ENCODE assay signal across 8 cellular contexts in genomic region chr14:31457665-31458659, GRCh38. TPM values are rescaled to one million over a fixed set of nuclear protein-coding genes. Genes with fewer than 3 reads are reported as not detected.
DNase-seq lines count a peak whose midpoint lies in the region; ATAC-seq, FAIRE-seq and TF ChIP-seq lines count a peak whose summit lies in the region.

No MANE protein-coding gene starts in this region.

- H3K4me3 ChIP-seq in SU-DHL-6 (ENCODE audit: insufficient read depth, low read length, poor library complexity, severe bottlenecking) (peak overlapping the region; percentile 92), gastroesophageal sphincter (peak overlapping the region; percentile 51 to 72), small intestine (ENCODE audit: low read depth in 1 of 2, low read length in 2 of 2) (peak overlapping the region in 1 of 2 donors; percentile 32)

- no peak for TF ChIP-seq POLR2A in gastroesophageal sphincter (IDR thresholded peaks at IDR 0.05)

- H3K36me3 ChIP-seq in SU-DHL-6 (ENCODE audit: low read length) (peaks cover 3% of the 10 kb centered on the region; the same call in 1 of the 2 replicates), gastroesophageal sphincter (no peaks in the 10 kb centered on the region), small intestine (ENCODE audit: control insufficient read depth in 2 of 2, insufficient read depth in 2 of 2, low read length in 2 of 2) (no peaks in the 10 kb centered on the region)

- peak overlapping the region; percentile 97 for H3K9ac ChIP-seq in SU-DHL-6 (ENCODE audit: low read length)

- peak overlapping the region; percentile 97 for H3K27ac Mint-ChIP-seq in activated T-cell treated with anti-CD3 and anti-CD28 coated beads, Interleukin-2, amount 50 U/mL, for 24 hours

- no peaks in the 10 kb centered on the region for H3K9me3 ChIP-seq in SU-DHL-6 (ENCODE audit: insufficient read depth, low read length)
- no peaks in the 10 kb centered on the region for H3K9me3 ChIP-seq in gastroesophageal sphincter
- no peaks in the 10 kb centered on the region for H3K9me3 ChIP-seq in small intestine (ENCODE audit: control insufficient read depth, low read depth)

- peaks cover 9% of the 10 kb centered on the region; the same call in 1 of the 2 replicates for H3F3A ChIP-seq in SU-DHL-6 (ENCODE audit: insufficient read depth)

- TF ChIP-seq EP300 in gastroesophageal sphincter (IDR thresholded peaks at IDR 0.05): no peak

- TF ChIP-seq CTCF in SU-DHL-6 (IDR thresholded peaks at IDR 0.05; ENCODE audit: insufficient read depth, low read length, poor library complexity, severe bottlenecking) (no peak), gastroesophageal sphincter (IDR thresholded peaks at IDR 0.05) (no peak)

- WGBS in gastroesophageal sphincter (ENCODE audit: low coverage in 1 of 2), 2 donors: 53 to 60% methylated on average over 11 of the region's 11 CpGs
- WGBS in small intestine, 3 donors: 15 to 43% (median 29%) methylated on average over 11 of the region's 11 CpGs

- peaks cover 34% of the 10 kb centered on the region for H3K79me2 ChIP-seq in SU-DHL-6 (ENCODE audit: insufficient read depth, low read length)

- H3K27me3 Mint-ChIP-seq in activated T-cell treated with anti-CD3 and anti-CD28 coated beads, Interleukin-2, amount 50 U/mL, for 24 hours: no peaks in the 10 kb centered on the region

- H3K9me3 Mint-ChIP-seq in activated T-cell treated with anti-CD3 and anti-CD28 coated beads, Interleukin-2, amount 50 U/mL, for 24 hours: no peaks in the 10 kb centered on the region

- ATAC-seq in gastroesophageal sphincter: no peak
- no peak for ATAC-seq in HG02678 (IDR thresholded peaks at IDR 0.05; ENCODE audit: unreplicated experiment)

- H3K4me1 Mint-ChIP-seq in activated T-cell treated with anti-CD3 and anti-CD28 coated beads, Interleukin-2, amount 50 U/mL, for 24 hours (ENCODE audit: low read depth): peaks cover 36% of the 10 kb centered on the region

- peak overlapping the region; percentile 97 for H2AFZ ChIP-seq in SU-DHL-6 (ENCODE audit: low read depth, low read length, severe bottlenecking)

- DNase-seq in activated T-cell treated with anti-CD3 and anti-CD28 coated beads, Interleukin-2, amount 50 U/mL, for 24 hours: no peak
- DNase-seq in activated T-cell treated with anti-CD3 and anti-CD28 coated beads for 4 hours: no peak
- DNase-seq in small intestine: peak; percentile 8
- no peak for DNase-seq in AG08395 (ENCODE audit: low spot score)
- no peak for DNase-seq in iPS-NIHi11 (ENCODE audit: low spot score)

- FAIRE-seq in small intestine (lab: Jason Lieb, UNC): no peak

- no peaks in the 10 kb centered on the region for H4K20me1 ChIP-seq in SU-DHL-6 (ENCODE audit: low read depth, low read length)

- peaks cover 16% of the 10 kb centered on the region for H3K36me3 Mint-ChIP-seq in activated T-cell treated with anti-CD3 and anti-CD28 coated beads, Interleukin-2, amount 50 U/mL, for 24 hours (ENCODE audit: low read depth)

- H3K4me2 ChIP-seq in SU-DHL-6 (ENCODE audit: low read depth, low read length, poor library complexity, severe bottlenecking): peak overlapping the region; percentile 97

- peak overlapping the region; percentile 99 for H3K4me3 Mint-ChIP-seq in activated T-cell treated with anti-CD3 and anti-CD28 coated beads, Interleukin-2, amount 50 U/mL, for 24 hours

- peaks cover 0 to 37% (median 2%) of the 10 kb centered on the region in 3 donors for H3K4me1 ChIP-seq in gastroesophageal sphincter
- H3K4me1 ChIP-seq in small intestine (ENCODE audit: control insufficient read depth in 2 of 2, insufficient read depth in 1 of 2, low read depth in 1 of 2, low read length in 1 of 2): no peaks in the 10 kb centered on the region

- H3K27me3 ChIP-seq in SU-DHL-6 (ENCODE audit: low read length): no peaks in the 10 kb centered on the region
- H3K27me3 ChIP-seq in gastroesophageal sphincter: no peaks in the 10 kb centered on the region
- no peaks in the 10 kb centered on the region for H3K27me3 ChIP-seq in small intestine (ENCODE audit: control insufficient read depth in 2 of 2, insufficient read depth in 2 of 2, low read length in 2 of 2)

- H3K9me2 ChIP-seq in SU-DHL-6 (replicated peaks; ENCODE audit: insufficient read depth, low read length): no peaks in the 10 kb centered on the region

- H3K27ac ChIP-seq in SU-DHL-6 (ENCODE audit: low read depth, low read length): no peak overlapping the region
- peak overlapping the region; percentile 44 to 94 (median 92) for H3K27ac ChIP-seq in gastroesophageal sphincter
- peak overlapping the region in 1 of 2 donors; percentile 93 for H3K27ac ChIP-seq in small intestine (ENCODE audit: low read depth in 1 of 2, low read length in 1 of 2)

RNA-seq across cellular contexts. Expression of gene DTD2, which starts 0.7 kb away (rescaled TPM):
- 10 to 100 TPM; 21.3 to 31.1 (median 28.1) TPM for total RNA-seq in gastroesophageal sphincter
- polyA plus RNA-seq in small intestine: 10 to 100 TPM in 1 of 3 donors, 1 to 10 TPM in 2; 5.4 to 16.4 (median 9.5) TPM

RNA-seq across cellular contexts. Expression of gene GPR33, which starts 29.9 kb away (rescaled TPM):
- total RNA-seq in gastroesophageal sphincter: not detected
- not detected for polyA plus RNA-seq in small intestine

RNA-seq across cellular contexts. Expression of gene HEATR5A, which starts 37.6 kb away (rescaled TPM):
- 10 to 100 TPM; 33.8 to 39.9 (median 35.5) TPM for total RNA-seq in gastroesophageal sphincter
- 10 to 100 TPM in 1 of 3 donors, 1 to 10 TPM in 2; 8.1 to 21.2 (median 8.4) TPM for polyA plus RNA-seq in small intestine
